Comparison of ENCODE assay signal across 9 cellular contexts in the genomic region with DNA sequence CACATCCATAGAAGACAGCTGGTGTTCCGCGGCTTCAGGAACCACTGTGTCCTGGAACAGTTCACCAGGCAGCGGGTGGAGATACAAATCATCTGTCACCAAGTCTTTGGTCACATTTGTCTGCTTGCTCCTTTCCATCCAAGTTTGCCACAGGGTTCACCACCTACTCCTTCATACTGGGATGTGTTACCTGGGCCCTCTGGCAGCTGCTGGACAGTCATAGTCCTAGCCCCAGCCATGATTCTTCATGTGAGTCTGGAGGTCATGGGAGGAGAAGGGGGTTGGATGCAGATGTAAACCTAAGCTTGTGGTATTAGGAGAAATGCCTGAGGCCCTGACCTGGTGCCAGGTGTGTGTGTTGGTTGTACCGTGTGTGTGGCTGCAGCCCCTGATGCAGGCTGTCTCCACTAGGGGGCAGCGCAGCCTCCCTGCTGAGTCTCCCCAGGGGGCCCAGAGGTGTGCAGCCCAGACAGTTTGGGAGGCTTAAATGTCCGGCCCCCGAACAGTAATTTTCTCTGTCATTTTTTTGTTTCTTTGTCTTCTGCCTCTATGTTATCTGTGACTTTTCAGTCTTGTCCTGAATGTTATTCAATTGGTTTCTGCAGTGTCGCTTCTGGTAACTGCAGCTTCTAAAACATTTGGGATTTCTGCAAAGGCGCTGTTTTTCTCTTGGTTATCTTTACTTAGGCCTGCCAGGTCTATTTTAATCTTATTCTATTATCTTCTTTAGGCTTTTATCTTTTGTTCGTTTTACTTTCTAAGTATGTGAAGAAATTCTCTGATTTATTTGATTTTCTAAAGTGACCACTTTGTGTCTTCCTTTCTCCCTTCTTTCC. TPM values are rescaled to one million over a fixed set of nuclear protein-coding genes. Genes with fewer than 3 reads are reported as not detected.
DNase-seq lines count a peak whose midpoint lies in the region; ATAC-seq and TF ChIP-seq lines count a peak whose summit lies in the region.
"Had no signal": no experiment of that assay in that cellular context is flagged by ENCODE, and none has a peak within 500 bp of the region (broad histone marks: within the 10 kb centered on the region; RNA-seq: fewer than 3 reads in every experiment).

No MANE protein-coding gene starts in this region.

- TF ChIP-seq CTCF in AG10803 (conservative IDR thresholded peaks at IDR 0.05; ENCODE audit: low read length) = peak; percentile 40
- TF ChIP-seq CTCF in foreskin keratinocyte (conservative IDR thresholded peaks at IDR 0.05) = peak; percentile 36

- H3K27ac ChIP-seq in foreskin keratinocyte = no peak overlapping the region

- no peak overlapping the region for H3K4me3 ChIP-seq in AG10803 (ENCODE audit: low read length)

- DNase-seq in AG10803 (ENCODE audit: low read depth) (no peak), GM19238 (ENCODE audit: insufficient read length, low spot score) (peak; percentile 18), RPMI8226 (peak; percentile 6), foreskin keratinocyte (no peak), mucosa of gallbladder (ENCODE audit: low spot score) (no peak), inferior parietal cortex (ENCODE audit: extremely low spot score) (no peak)
- peak in 2 of 3 experiments; percentile 4 to 23 for DNase-seq in stimulated activated CD4-positive, alpha-beta T cell treated with anti-CD3 and anti-CD28 coated beads, TNF-alpha, amount 100 ng/mL, for 24 hours (ENCODE audit: low read depth in 3 of 3)

- ATAC-seq in foreskin keratinocyte = no peak
- ATAC-seq in GM21360 (IDR thresholded peaks at IDR 0.05; ENCODE audit: unreplicated experiment) = no peak

- no peaks in the 10 kb centered on the region for H3K27me3 ChIP-seq in foreskin keratinocyte

- H3K4me1 ChIP-seq in foreskin keratinocyte = no peaks in the 10 kb centered on the region

RNA-seq across cellular contexts. Expression of gene NPS, which starts 14.8 kb away (rescaled TPM):
- total RNA-seq in foreskin keratinocyte (not detected in 2 replicates), mucosa of gallbladder (not detected)
- not detected in 2 replicates for polyA plus RNA-seq in foreskin keratinocyte
- polyA plus RNA-seq: adipose tissue had no signal

Comparison
In these comparisons a context has a peak if more than half of its experiments do, and no peak if none do; other contexts are left out.
1. DNase-seq: peak in GM19238 (single experiment), RPMI8226 (single experiment) and stimulated activated CD4-positive, alpha-beta T cell treated with anti-CD3 and anti-CD28 coated beads, TNF-alpha, amount 100 ng/mL, for 24 hours (2 of 3); none in AG10803 (single experiment), foreskin keratinocyte (0 of 2), mucosa of gallbladder (single experiment) and inferior parietal cortex (single experiment).